Comparison of ENCODE assay signal across 31 cellular contexts in genomic region chr6:94190030-94190429, GRCh38.
"Had no signal": no experiment of that assay in that cellular context is flagged by ENCODE, and none has a peak within 500 bp of the region (broad histone marks: within the 10 kb centered on the region; RNA-seq: fewer than 3 reads in every experiment).

No MANE protein-coding gene starts in this region.

- H3K9me3 ChIP-seq: adrenal gland, body of pancreas had no signal

- H3K27ac ChIP-seq: adrenal gland, ascending aorta, body of pancreas, brain microvascular endothelial cell, breast epithelium, cardiac muscle cell had no signal

- H3K36me3 ChIP-seq: adrenal gland, ascending aorta, brain microvascular endothelial cell, breast epithelium, cardiac muscle cell had no signal

- H3K4me3 ChIP-seq: adrenal gland, ascending aorta, body of pancreas, breast epithelium, cardiac muscle cell had no signal

- FAIRE-seq: astrocyte, bronchial epithelial cell had no signal

- DNase-seq: activated effector memory CD4-positive, alpha-beta T cell treated with anti-CD3 and anti-CD28 coated beads, Interleukin-2, amount 50 U/mL, for 16 hours; activated effector memory CD4-positive, alpha-beta T cell treated with Interleukin-2 at 50 U/mL for 16 hours; activated gamma-delta T cell; activated gamma-delta T cell treated with Interleukin-2 at 50 U/mL for 16 hours; activated naive CD4-positive, alpha-beta T cell; activated naive CD4-positive, alpha-beta T cell treated with anti-CD3 and anti-CD28 coated beads for 36 hours; activated naive CD4-positive, alpha-beta T cell treated with anti-CD3 and anti-CD28 coated beads, Interleukin-2, amount 10 ng/mL, durations not matched to agents 7 days and 5 days; activated naive CD4-positive, alpha-beta T cell treated with anti-CD3 and anti-CD28 coated beads, Interleukin-2, amount 50 U/mL, for 16 hours; activated naive CD4-positive, alpha-beta T cell treated with Interleukin-2 at 50 U/mL for 16 hours; activated naive CD8-positive, alpha-beta T cell treated with anti-CD3 and anti-CD28 coated beads for 36 hours; activated naive CD8-positive, alpha-beta T cell treated with anti-CD3 and anti-CD28 coated beads, Interleukin-2, amount 10 ng/mL, durations not matched to agents 7 days and 5 days; activated naive CD8-positive, alpha-beta T cell treated with anti-CD3 and anti-CD28 coated beads, Interleukin-2, amount 50 U/mL, for 24 hours; activated T-cell treated with anti-CD3 and anti-CD28 coated beads, Interleukin-2, amount 50 U/mL, for 1 hour; activated T-cell treated with anti-CD3 and anti-CD28 coated beads, Interleukin-2, amount 50 U/mL, for 24 hours; activated T-cell treated with anti-CD3 and anti-CD28 coated beads, Interleukin-2, amount 50 U/mL, for 4 hours; activated T-cell treated with anti-CD3 and anti-CD28 coated beads, Interleukin-2, amount 50 U/mL, for 48 hours; activated T-cell treated with anti-CD3 and anti-CD28 coated beads, Interleukin-2, amount 50 U/mL, for 72 hours; adrenal gland; amniotic stem cell; amygdala; anterior cingulate cortex; aorta; body of pancreas; brain microvascular endothelial cell; caudate nucleus; central memory CD4-positive, alpha-beta T cell had no signal

- H3K27me3 ChIP-seq: adrenal gland, ascending aorta, body of pancreas, brain microvascular endothelial cell, breast epithelium, cardiac muscle cell had no signal
